ENCODE assay signal across 9 cellular contexts in the genomic region with DNA sequence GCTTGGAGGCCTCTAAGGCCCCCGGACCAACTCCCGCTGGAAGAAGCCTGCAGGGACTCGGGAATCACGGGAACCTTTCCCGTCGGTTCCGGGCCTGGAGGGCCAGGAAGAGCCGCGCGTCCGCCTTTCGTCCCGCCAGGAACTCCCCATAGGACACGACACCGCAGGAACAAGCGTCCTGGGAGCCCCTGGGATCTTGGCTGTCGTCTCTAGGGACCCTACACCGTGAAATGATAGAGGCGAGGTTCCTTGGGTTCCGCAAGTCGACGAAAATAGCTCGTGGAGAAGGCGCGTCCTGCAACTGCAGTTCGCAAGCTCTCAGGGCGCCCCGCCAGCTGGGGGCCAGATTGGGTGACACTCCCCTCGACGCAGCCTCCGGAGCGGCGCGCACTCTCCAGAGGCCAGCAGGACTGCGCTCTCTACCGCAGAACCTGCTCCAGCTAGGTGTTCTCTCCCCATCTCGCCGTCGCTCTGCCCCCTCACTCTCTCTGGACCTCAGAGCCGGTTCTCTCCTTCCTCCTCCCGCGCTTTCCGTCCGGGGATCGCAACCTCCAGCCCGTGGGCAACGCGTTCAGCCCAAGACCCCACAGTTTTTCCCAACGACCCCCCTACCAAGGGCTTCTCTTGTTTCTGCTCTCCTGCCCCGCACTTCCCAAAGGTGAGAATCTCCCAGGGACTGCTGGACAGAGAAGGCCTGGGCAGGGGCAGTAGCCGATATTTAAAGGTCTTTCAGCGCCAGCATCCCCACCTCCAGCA. TPM values are rescaled to one million over a fixed set of nuclear protein-coding genes. Genes with fewer than 3 reads are reported as not detected.
A peak's percentile ranks its signal among the peaks of the same experiment; 100 is the strongest.
DNase-seq lines count a peak whose midpoint lies in the region; ATAC-seq and TF ChIP-seq lines count a peak whose summit lies in the region.
"Had no signal": no experiment of that assay in that cellular context is flagged by ENCODE, and none has a peak within 500 bp of the region (broad histone marks: within the 10 kb centered on the region; RNA-seq: fewer than 3 reads in every experiment).

No MANE protein-coding gene starts in this region.

- H3K27me3 Mint-ChIP-seq in activated CD4-positive, alpha-beta T cell treated with anti-CD3 and anti-CD28 coated beads, Interleukin-2, amount 10 ng/mL, durations not matched to agents 24 days and 14 days = peaks cover 80% of the 10 kb centered on the region

- intact Hi-C loops in activated CD4-positive, alpha-beta T cell treated with anti-CD3 and anti-CD28 coated beads, Interleukin-2, amount 10 ng/mL, durations not matched to agents 24 days and 14 days (cut with micrococcal nuclease) = no loop called here
- intact Hi-C loops in adrenal gland (cut with DNase I) = loop anchor here in 1 of 2 donors (10.0 kb wide), 1 partner anchor 219 kb away; no protein-coding TSS in a partner anchor
- intact Hi-C loops in left colon (cut with DNase I, micrococcal nuclease) = loop anchor here in 1 of 2 donors (10.0 kb wide), 1 partner anchor 421 kb away; no protein-coding TSS in a partner anchor

- ATAC-seq in left colon (peak; percentile 42), thoracic aorta (ENCODE audit: insufficient number of reproducible peaks, low FRiP score, low read depth) (no peak), HG03025 (IDR thresholded peaks at IDR 0.05; ENCODE audit: low FRiP score, unreplicated experiment) (no peak)

- DNase-seq in activated CD4-positive, alpha-beta T cell treated with anti-CD3 and anti-CD28 coated beads, Interleukin-2, amount 10 ng/mL, durations not matched to agents 24 days and 14 days = no peak
- no peak for DNase-seq in activated CD4-positive, alpha-beta T cell treated with anti-CD3 and anti-CD28 coated beads for 4 hours
- DNase-seq in adrenal gland (peak in 6 of 7 donors; percentile 44 to 76 (median 66)), left colon (peak; percentile 60 to 68), thoracic aorta (ENCODE audit: low spot score) (no peak), NCI-H2081 (lab: John Stamatoyannopoulos, UW) (no peak), NOMO-1 treated with dmso at 0.1 percent for 144 hours (lab: John Stamatoyannopoulos, UW; ENCODE audit: unreplicated experiment) (no peak)

- H3K9me3 ChIP-seq in adrenal gland (replicated peaks in 1 of 3) (no peaks in the 10 kb centered on the region), thoracic aorta (no peaks in the 10 kb centered on the region)

- TF ChIP-seq CTCF in adrenal gland (IDR thresholded peaks at IDR 0.05) = peak in 1 of 6 experiments; percentile 5
- no peak for TF ChIP-seq CTCF in thoracic aorta (IDR thresholded peaks at IDR 0.05)

- H3K4me3 ChIP-seq in adrenal gland (peak overlapping the region in 2 of 4 donors; percentile 69 to 76), thoracic aorta (peak overlapping the region; percentile 79)

- H3K27me3 ChIP-seq in adrenal gland (peaks cover 4% of the 10 kb centered on the region), thoracic aorta (replicated peaks; ENCODE audit: insufficient read depth) (no peaks in the 10 kb centered on the region)

- peak overlapping the region; percentile 37 for H3K27ac Mint-ChIP-seq in activated CD4-positive, alpha-beta T cell treated with anti-CD3 and anti-CD28 coated beads, Interleukin-2, amount 10 ng/mL, durations not matched to agents 24 days and 14 days

- H3K4me1 ChIP-seq in adrenal gland (replicated peaks in 1 of 2) = peaks cover 26 to 30% of the 10 kb centered on the region in 2 donors
- peaks cover 4 to 27% of the 10 kb centered on the region in 2 donors for H3K4me1 ChIP-seq in thoracic aorta (ENCODE audit: control insufficient read depth in 1 of 2, low read depth in 2 of 2)

- 1 to 4% (median 3%) methylated on average over 28 to 52 of the region's 52 CpGs for whole genome bisulfite sequencing in adrenal gland, 4 donors

- H3K4me3 Mint-ChIP-seq in activated CD4-positive, alpha-beta T cell treated with anti-CD3 and anti-CD28 coated beads, Interleukin-2, amount 10 ng/mL, durations not matched to agents 24 days and 14 days = peak overlapping the region; percentile 56

- H3K27ac ChIP-seq in adrenal gland = peak overlapping the region in 3 of 5 donors; percentile 80 to 90 (median 87)
- H3K27ac ChIP-seq in thoracic aorta = peak overlapping the region; percentile 80 to 89

- peaks cover 0 to 3% of the 10 kb centered on the region in 2 donors for H3K36me3 ChIP-seq in adrenal gland (replicated peaks in 1 of 2)
- no peaks in the 10 kb centered on the region for H3K36me3 ChIP-seq in thoracic aorta

- H3K9me3 Mint-ChIP-seq in activated CD4-positive, alpha-beta T cell treated with anti-CD3 and anti-CD28 coated beads, Interleukin-2, amount 10 ng/mL, durations not matched to agents 24 days and 14 days = no peaks in the 10 kb centered on the region

- TF ChIP-seq POLR2A in adrenal gland (IDR thresholded peaks at IDR 0.05) = peak in 1 of 2 donors; percentile 41

- H3K36me3 Mint-ChIP-seq in activated CD4-positive, alpha-beta T cell treated with anti-CD3 and anti-CD28 coated beads, Interleukin-2, amount 10 ng/mL, durations not matched to agents 24 days and 14 days (ENCODE audit: low read depth) = peaks cover 6% of the 10 kb centered on the region

- H3K4me1 Mint-ChIP-seq in activated CD4-positive, alpha-beta T cell treated with anti-CD3 and anti-CD28 coated beads, Interleukin-2, amount 10 ng/mL, durations not matched to agents 24 days and 14 days = peaks cover 20% of the 10 kb centered on the region

RNA-seq across cellular contexts. Expression of gene BMP4, which starts 0.8 kb away (rescaled TPM):
- total RNA-seq in activated CD4-positive, alpha-beta T cell treated with anti-CD3 and anti-CD28 coated beads, Interleukin-2, amount 10 ng/mL, durations not matched to agents 24 days and 14 days = not detected in 2 replicates
- total RNA-seq in adrenal gland (10 to 100 TPM in 6 of 8 donors, 1 to 10 TPM in 2; 2.2 to 37.0 (median 19.4) TPM), left colon (10 to 100 TPM in 1 of 2 donors, 1 to 10 TPM in 1; 6.4 to 17.3 TPM), thoracic aorta (10 to 100 TPM; 23.7 to 26.9 TPM)
- polyA plus RNA-seq in adrenal gland = 10 to 100 TPM in 2 of 3 donors, 1 to 10 TPM in 1; 4.6 to 25.6 (median 24.6) TPM
- total RNA-seq: activated CD8-positive, alpha-beta memory T cell treated with anti-CD3 and anti-CD28 coated beads for 36 hours had no signal

Comparison
In these comparisons a context has a peak if more than half of its experiments do, and no peak if none do; other contexts are left out.
1. DNase-seq: peak in adrenal gland (6 of 7) and left colon (2 of 2); none in activated CD4-positive, alpha-beta T cell treated with anti-CD3 and anti-CD28 coated beads, Interleukin-2, amount 10 ng/mL, durations not matched to agents 24 days and 14 days (single experiment), activated CD4-positive, alpha-beta T cell treated with anti-CD3 and anti-CD28 coated beads for 4 hours (0 of 2), thoracic aorta (single experiment), NCI-H2081 (0 of 2) and NOMO-1 treated with dmso at 0.1 percent for 144 hours (single experiment).